In the genomic region with DNA sequence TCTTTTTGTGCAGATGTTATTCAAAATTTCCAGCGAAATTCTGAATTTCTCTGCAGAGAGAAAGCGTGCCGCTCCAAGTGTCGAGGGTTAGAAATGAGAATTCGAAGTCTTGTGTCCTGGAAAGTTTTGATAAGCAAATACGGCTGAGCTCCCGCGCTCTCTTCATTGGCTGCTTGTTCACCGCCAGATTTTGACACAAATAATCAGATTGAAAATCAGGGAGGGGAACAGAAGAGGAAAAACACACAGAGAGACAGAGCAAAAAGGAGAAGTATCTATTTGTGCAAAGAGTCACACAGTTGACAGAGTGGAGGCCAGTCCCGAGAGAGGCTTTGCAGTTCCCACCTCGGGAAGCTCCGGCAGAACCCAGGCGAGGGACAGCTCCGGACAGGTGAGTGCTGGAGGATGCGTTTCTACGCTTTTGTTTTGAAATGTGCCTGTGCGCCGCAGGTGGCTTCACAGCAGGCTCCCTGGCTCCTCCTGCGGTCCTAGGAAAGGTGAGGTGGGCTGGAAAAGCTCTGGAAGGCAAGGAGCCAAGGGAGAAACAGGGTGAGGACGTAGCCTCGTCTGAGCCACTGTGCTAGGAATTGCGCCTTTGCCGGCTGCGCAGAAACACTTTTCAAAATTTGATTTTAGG, we compare ENCODE assay signal across 1 cellular context.
TF ChIP-seq lines count a peak whose summit lies in the region.

GFI1B (plus strand) TSS at position 244 of the 637 bp plus-strand sequence. CDS start 7,985 bp downstream, outside the sequence.

TF ChIP-seq in GM23338, 12 proteins besides CTCF, POLR2A, EP300 and RAD21:
- TF ChIP-seq ZNF462 (CRISPR knock-in tag; IDR thresholded peaks at IDR 0.05) (no peak), ZNF331 (CRISPR knock-in tag; IDR thresholded peaks at IDR 0.05; ENCODE audit: low read depth) (no peak), EZH2 (IDR thresholded peaks at IDR 0.05; ENCODE audit: low read depth, unreplicated experiment) (no peak), CREB1 (CRISPR knock-in tag; IDR thresholded peaks at IDR 0.05; ENCODE audit: low read depth) (no peak), STAT1 (IDR thresholded peaks at IDR 0.05; ENCODE audit: unreplicated experiment) (no peak)
- TF ChIP-seq, protein P1, sequence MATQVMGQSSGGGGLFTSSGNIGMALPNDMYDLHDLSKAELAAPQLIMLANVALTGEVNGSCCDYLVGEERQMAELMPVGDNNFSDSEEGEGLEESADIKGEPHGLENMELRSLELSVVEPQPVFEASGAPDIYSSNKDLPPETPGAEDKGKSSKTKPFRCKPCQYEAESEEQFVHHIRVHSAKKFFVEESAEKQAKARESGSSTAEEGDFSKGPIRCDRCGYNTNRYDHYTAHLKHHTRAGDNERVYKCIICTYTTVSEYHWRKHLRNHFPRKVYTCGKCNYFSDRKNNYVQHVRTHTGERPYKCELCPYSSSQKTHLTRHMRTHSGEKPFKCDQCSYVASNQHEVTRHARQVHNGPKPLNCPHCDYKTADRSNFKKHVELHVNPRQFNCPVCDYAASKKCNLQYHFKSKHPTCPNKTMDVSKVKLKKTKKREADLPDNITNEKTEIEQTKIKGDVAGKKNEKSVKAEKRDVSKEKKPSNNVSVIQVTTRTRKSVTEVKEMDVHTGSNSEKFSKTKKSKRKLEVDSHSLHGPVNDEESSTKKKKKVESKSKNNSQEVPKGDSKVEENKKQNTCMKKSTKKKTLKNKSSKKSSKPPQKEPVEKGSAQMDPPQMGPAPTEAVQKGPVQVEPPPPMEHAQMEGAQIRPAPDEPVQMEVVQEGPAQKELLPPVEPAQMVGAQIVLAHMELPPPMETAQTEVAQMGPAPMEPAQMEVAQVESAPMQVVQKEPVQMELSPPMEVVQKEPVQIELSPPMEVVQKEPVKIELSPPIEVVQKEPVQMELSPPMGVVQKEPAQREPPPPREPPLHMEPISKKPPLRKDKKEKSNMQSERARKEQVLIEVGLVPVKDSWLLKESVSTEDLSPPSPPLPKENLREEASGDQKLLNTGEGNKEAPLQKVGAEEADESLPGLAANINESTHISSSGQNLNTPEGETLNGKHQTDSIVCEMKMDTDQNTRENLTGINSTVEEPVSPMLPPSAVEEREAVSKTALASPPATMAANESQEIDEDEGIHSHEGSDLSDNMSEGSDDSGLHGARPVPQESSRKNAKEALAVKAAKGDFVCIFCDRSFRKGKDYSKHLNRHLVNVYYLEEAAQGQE (IDR thresholded peaks at IDR 0.05; ENCODE audit: unreplicated experiment), result peak; percentile 66
- TF ChIP-seq, protein P2, sequence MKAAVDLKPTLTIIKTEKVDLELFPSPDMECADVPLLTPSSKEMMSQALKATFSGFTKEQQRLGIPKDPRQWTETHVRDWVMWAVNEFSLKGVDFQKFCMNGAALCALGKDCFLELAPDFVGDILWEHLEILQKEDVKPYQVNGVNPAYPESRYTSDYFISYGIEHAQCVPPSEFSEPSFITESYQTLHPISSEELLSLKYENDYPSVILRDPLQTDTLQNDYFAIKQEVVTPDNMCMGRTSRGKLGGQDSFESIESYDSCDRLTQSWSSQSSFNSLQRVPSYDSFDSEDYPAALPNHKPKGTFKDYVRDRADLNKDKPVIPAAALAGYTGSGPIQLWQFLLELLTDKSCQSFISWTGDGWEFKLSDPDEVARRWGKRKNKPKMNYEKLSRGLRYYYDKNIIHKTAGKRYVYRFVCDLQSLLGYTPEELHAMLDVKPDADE (IDR thresholded peaks at IDR 0.05), result no peak
